Comparison of ENCODE assay signal across 19 cellular contexts in the genomic region with DNA sequence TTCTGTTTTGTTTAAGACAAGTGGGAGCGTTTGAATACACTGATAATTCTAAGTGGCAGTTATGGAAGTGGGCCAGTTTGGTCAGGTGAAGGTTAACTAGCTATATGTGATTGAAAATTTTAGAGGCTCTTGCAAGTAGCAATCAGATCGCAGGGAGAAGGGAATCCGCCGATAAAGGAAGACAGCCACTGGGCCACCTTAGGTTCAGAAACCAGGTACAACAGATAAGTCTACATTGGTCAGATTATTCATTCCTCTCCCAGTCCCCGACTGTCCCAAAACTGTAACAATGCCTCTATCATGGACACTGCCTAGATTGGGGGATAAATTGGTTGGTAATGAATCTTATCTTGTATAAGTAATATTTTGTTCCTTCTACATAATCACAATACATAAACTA. TPM values are rescaled to one million over a fixed set of nuclear protein-coding genes. Genes with fewer than 3 reads are reported as not detected.
DNase-seq lines count a peak whose midpoint lies in the region; ATAC-seq lines count a peak whose summit lies in the region.
"Had no signal": no experiment of that assay in that cellular context is flagged by ENCODE, and none has a peak within 500 bp of the region (broad histone marks: within the 10 kb centered on the region; RNA-seq: fewer than 3 reads in every experiment).

No MANE protein-coding gene starts in this region.

- DNase-seq in G401 (ENCODE audit: low spot score), result peak; percentile 63
- peak; percentile 50 for DNase-seq in cerebellar cortex (ENCODE audit: low spot score)
- DNase-seq: 8988T; ACHN; BE2C; CD4-positive, alpha-beta memory T cell; CD4-positive, CD25-positive, alpha-beta regulatory T cell; CD8-positive, alpha-beta memory T cell; COR-L47; DMS 273 treated with DMSO at 0.1 percent for 48 hours; DMS153; DMS53; DMS79; DND-41; GDM1 had no signal

- in situ Hi-C loops in G401 (cut with HindIII; ENCODE audit: low sequenced_read_pairs), result no loop called here

- ATAC-seq in GM18907 (IDR thresholded peaks at IDR 0.05; ENCODE audit: unreplicated experiment), result no peak
- no peak for ATAC-seq in HG03159 (IDR thresholded peaks at IDR 0.05; ENCODE audit: unreplicated experiment)
- ATAC-seq in GM19328 (IDR thresholded peaks at IDR 0.05; ENCODE audit: unreplicated experiment), result no peak
- ATAC-seq: GM12878 had no signal

RNA-seq across cellular contexts. Expression of gene ANK3, which starts 8.9 kb away (rescaled TPM):
- total RNA-seq in G401 (2014; rRNA removed; shearing (Covaris generic)), result 1.4 and 9.6 TPM in 2 replicates
